24 cellular contexts compared by ENCODE assay signal in the genomic region with DNA sequence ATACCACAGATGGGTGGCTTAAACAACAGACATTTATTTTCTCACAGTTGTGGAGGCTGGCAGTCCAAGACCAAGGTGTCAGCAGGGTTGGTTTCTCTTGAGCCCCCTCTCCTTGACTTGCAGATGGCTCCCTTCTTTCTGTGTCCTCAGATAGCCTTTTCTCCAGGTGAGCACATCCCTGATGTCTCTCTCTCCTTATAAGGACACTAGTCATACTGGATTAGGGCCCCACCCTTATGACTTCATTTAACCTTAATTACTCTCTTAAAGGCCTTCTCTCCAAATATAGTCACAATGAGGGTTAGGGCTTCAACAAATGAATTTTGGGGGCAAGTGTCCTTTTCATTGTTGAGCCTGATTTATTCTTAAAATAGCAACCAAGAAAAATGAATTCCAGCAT.
"Had no signal": no experiment of that assay in that cellular context is flagged by ENCODE, and none has a peak within 500 bp of the region (broad histone marks: within the 10 kb centered on the region; RNA-seq: fewer than 3 reads in every experiment).

No MANE protein-coding gene starts in this region.

- H3K4me3 ChIP-seq: cardiac muscle cell, MG63, Peyer's patch, SJSA1 had no signal

- H3K27ac ChIP-seq: brain microvascular endothelial cell, cardiac muscle cell, Peyer's patch, RWPE1, SJSA1 had no signal

- H3K27me3 Mint-ChIP-seq: activated CD4-positive, alpha-beta T cell treated with anti-CD3 and anti-CD28 coated beads, Interleukin-2, amount 10 ng/mL, durations not matched to agents 24 days and 14 days; activated CD8-positive, alpha-beta memory T cell treated with anti-CD3 and anti-CD28 coated beads, Interleukin-2, amount 10 ng/mL, durations not matched to agents 7 days and 5 days; activated naive CD8-positive, alpha-beta T cell treated with anti-CD3 and anti-CD28 coated beads for 36 hours had no signal

- H3K9me3 Mint-ChIP-seq: activated T-cell treated with anti-CD3 and anti-CD28 coated beads, Interleukin-2, amount 50 U/mL, for 4 hours had no signal

- ATAC-seq: activated CD8-positive, alpha-beta memory T cell treated with anti-CD3 and anti-CD28 coated beads, Interleukin-2, amount 10 ng/mL, durations not matched to agents 7 days and 5 days; activated T-cell treated with anti-CD3 and anti-CD28 coated beads, Interleukin-2, amount 50 U/mL, for 4 hours; SK-N-SH treated with all-trans-retinoic acid at 6 μM for 48 hours; WTC11 had no signal

- H3K27ac Mint-ChIP-seq: activated CD4-positive, alpha-beta T cell treated with anti-CD3 and anti-CD28 coated beads, Interleukin-2, amount 10 ng/mL, durations not matched to agents 24 days and 14 days; activated CD8-positive, alpha-beta memory T cell treated with anti-CD3 and anti-CD28 coated beads, Interleukin-2, amount 10 ng/mL, durations not matched to agents 7 days and 5 days; WTC11 had no signal

- H3K27me3 ChIP-seq: brain microvascular endothelial cell, cardiac muscle cell, MG63, Peyer's patch, SJSA1 had no signal

- H3K9me3 ChIP-seq: Peyer's patch had no signal

- H3K4me3 Mint-ChIP-seq: activated CD4-positive, alpha-beta T cell treated with anti-CD3 and anti-CD28 coated beads, Interleukin-2, amount 10 ng/mL, durations not matched to agents 24 days and 14 days; activated CD8-positive, alpha-beta memory T cell treated with anti-CD3 and anti-CD28 coated beads, Interleukin-2, amount 10 ng/mL, durations not matched to agents 7 days and 5 days; activated naive CD8-positive, alpha-beta T cell treated with anti-CD3 and anti-CD28 coated beads for 36 hours; activated T-cell treated with anti-CD3 and anti-CD28 coated beads, Interleukin-2, amount 50 U/mL, for 4 hours; WTC11 had no signal

- H3K4me1 Mint-ChIP-seq: WTC11 had no signal

- DNase-seq: activated CD4-positive, alpha-beta T cell treated with anti-CD3 and anti-CD28 coated beads, Interleukin-2, amount 10 ng/mL, durations not matched to agents 24 days and 14 days; activated CD4-positive, CD25-positive, alpha-beta regulatory T cell treated with anti-CD3 and anti-CD28 coated beads, Interleukin-2, amount 50 U/mL, for 72 hours; activated CD8-positive, alpha-beta memory T cell treated with anti-CD3 and anti-CD28 coated beads, Interleukin-2, amount 10 ng/mL, durations not matched to agents 7 days and 5 days; activated naive CD8-positive, alpha-beta T cell treated with anti-CD3 and anti-CD28 coated beads for 36 hours; activated T-cell treated with anti-CD3 and anti-CD28 coated beads, Interleukin-2, amount 50 U/mL, for 4 hours; brain microvascular endothelial cell; MG63; MV-4-11; NCI-H1105; NCI-H1436; NCI-H1694 treated with DMSO at 0.1 percent for 48 hours; NCI-H2029 treated with DMSO at 0.1 percent for 48 hours; NCI-H345; NCI-H510A treated with DMSO at 0.1 percent for 48 hours; NCI-H69; NK-92 treated with Interleukin-12 subunit alpha and Interleukin-12 subunit beta, amount 100 ng/mL, for 24 hours; Peyer's patch; SHP77; SW 1271 had no signal

- H3K36me3 ChIP-seq: cardiac muscle cell, MG63 had no signal
